10 cellular contexts compared by ENCODE assay signal in the genomic region with DNA sequence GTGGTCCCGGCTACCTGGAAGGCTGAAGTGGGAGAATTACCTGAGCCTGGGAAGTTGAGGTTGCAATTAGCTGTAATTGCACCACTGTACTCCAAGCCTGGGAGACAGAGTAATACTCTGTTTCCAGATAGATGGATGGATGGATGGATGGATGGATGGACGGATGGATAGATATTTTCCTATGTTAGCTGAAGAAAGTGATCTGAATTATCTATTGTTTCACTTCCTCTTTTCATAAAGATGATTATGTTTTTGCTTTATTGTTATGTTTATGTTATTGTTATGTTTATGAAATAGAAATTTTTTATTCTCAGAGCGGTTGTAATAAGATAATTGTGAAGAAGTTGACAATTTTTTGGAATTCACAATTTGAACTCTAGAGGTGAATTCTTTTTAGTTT.
"Had no signal": no experiment of that assay in that cellular context is flagged by ENCODE, and none has a peak within 500 bp of the region (broad histone marks: within the 10 kb centered on the region; RNA-seq: fewer than 3 reads in every experiment).

No MANE protein-coding gene starts in this region.

- DNase-seq: activated naive CD4-positive, alpha-beta T cell treated with Interleukin-2 at 50 U/mL for 16 hours; activated T-cell treated with anti-CD3 and anti-CD28 coated beads for 4 hours; colonic mucosa; hippocampal formation; left ventricle myocardium inferior had no signal

- ATAC-seq: stimulated activated memory B cell treated with anti-CD40 and anti-IgM and Interleukin-4, amounts not matched to agents 10 μg/mL and 1 μg/mL and 100 μg/mL, for 72 hours had no signal

- H3K27ac Mint-ChIP-seq: memory B cell; nephron; stimulated activated memory B cell treated with anti-CD40 and anti-IgM and Interleukin-4, amounts not matched to agents 10 μg/mL and 1 μg/mL and 100 μg/mL, for 72 hours had no signal

- H3K36me3 ChIP-seq: colonic mucosa had no signal

- H3K4me1 Mint-ChIP-seq: nephron; stimulated activated memory B cell treated with anti-CD40 and anti-IgM and Interleukin-4, amounts not matched to agents 10 μg/mL and 1 μg/mL and 100 μg/mL, for 72 hours had no signal

- H3K4me3 Mint-ChIP-seq: memory B cell; nephron; stimulated activated memory B cell treated with anti-CD40 and anti-IgM and Interleukin-4, amounts not matched to agents 10 μg/mL and 1 μg/mL and 100 μg/mL, for 72 hours had no signal

- H3K27ac ChIP-seq: colonic mucosa, esophagus muscularis mucosa, left ventricle myocardium inferior had no signal

- H3K9me3 Mint-ChIP-seq: memory B cell; nephron; stimulated activated memory B cell treated with anti-CD40 and anti-IgM and Interleukin-4, amounts not matched to agents 10 μg/mL and 1 μg/mL and 100 μg/mL, for 72 hours had no signal

- H3K4me3 ChIP-seq: cardiac muscle cell, colonic mucosa, esophagus muscularis mucosa, left ventricle myocardium inferior had no signal

- H3K9me3 ChIP-seq: colonic mucosa, esophagus muscularis mucosa, left ventricle myocardium inferior had no signal

- H3K27me3 Mint-ChIP-seq: memory B cell; stimulated activated memory B cell treated with anti-CD40 and anti-IgM and Interleukin-4, amounts not matched to agents 10 μg/mL and 1 μg/mL and 100 μg/mL, for 72 hours had no signal

- H3K27me3 ChIP-seq: cardiac muscle cell, colonic mucosa, esophagus muscularis mucosa had no signal

- H3K4me1 ChIP-seq: colonic mucosa, esophagus muscularis mucosa, left ventricle myocardium inferior had no signal
